Comparison of ENCODE assay signal across 19 cellular contexts in genomic region chr7:132773527-132773956, GRCh38.
DNase-seq lines count a peak whose midpoint lies in the region; ATAC-seq and TF ChIP-seq lines count a peak whose summit lies in the region.
"Had no signal": no experiment of that assay in that cellular context is flagged by ENCODE, and none has a peak within 500 bp of the region (broad histone marks: within the 10 kb centered on the region; RNA-seq: fewer than 3 reads in every experiment).

No MANE protein-coding gene starts in this region.

- TF ChIP-seq CTCF in RWPE2 (IDR thresholded peaks at IDR 0.05; ENCODE audit: poor library complexity, severe bottlenecking) (no peak), fibroblast of lung (conservative IDR thresholded peaks at IDR 0.05 in 1 of 2, IDR thresholded peaks at IDR 0.05 in 1 of 2; ENCODE audit: low read depth in 1 of 2, low read length in 2 of 2) (no peak)

- H3K36me3 ChIP-seq in RWPE2 (ENCODE audit: low read depth), result no peaks in the 10 kb centered on the region
- H3K36me3 ChIP-seq in fibroblast of lung (ENCODE audit: control insufficient read depth, insufficient read depth, low read length), result no peaks in the 10 kb centered on the region
- H3K36me3 ChIP-seq: HAP-1, neutrophil, vagina had no signal

- no peaks in the 10 kb centered on the region for H3K79me2 ChIP-seq in fibroblast of lung (ENCODE audit: control insufficient read depth, insufficient read depth, low read length)

- H3K27ac ChIP-seq in RWPE2 (ENCODE audit: poor library complexity, severe bottlenecking), result no peak overlapping the region
- no peak overlapping the region for H3K27ac ChIP-seq in fibroblast of lung (ENCODE audit: insufficient read depth, low read length)
- H3K27ac ChIP-seq: neutrophil, vagina, VCaP had no signal

- H3K9ac ChIP-seq in fibroblast of lung (ENCODE audit: insufficient read depth, low read length), result no peak overlapping the region

- DNase-seq in AG08395 (ENCODE audit: low spot score) (peak; percentile 46), GM03348 (ENCODE audit: low spot score) (peak; percentile 67), RWPE2 (ENCODE audit: low spot score) (no peak), fibroblast of lung (ENCODE audit: low read depth in 2 of 2) (peak; percentile 42 to 91), NCI-H146 treated with DMSO at 0.1 percent for 48 hours (lab: John Stamatoyannopoulos, UW; ENCODE audit: unreplicated experiment) (no peak)
- DNase-seq: central memory CD4-positive, alpha-beta T cell; DMS79 treated with DMSO at 0.1 percent for 48 hours; kidney glomerular epithelial cell; midbrain; NCI-H1436 treated with DMSO at 0.1 percent for 48 hours; NCI-H510A had no signal

- peak; percentile 94 for ATAC-seq in RWPE2 (ENCODE audit: low read depth)
- no peak for ATAC-seq in HG02870 (IDR thresholded peaks at IDR 0.05; ENCODE audit: unreplicated experiment)
- no peak for ATAC-seq in HG02884 (IDR thresholded peaks at IDR 0.05; ENCODE audit: unreplicated experiment)
- no peak for ATAC-seq in GM21737 (IDR thresholded peaks at IDR 0.05; ENCODE audit: unreplicated experiment)
- ATAC-seq: Panc1 had no signal

- peaks cover 3% of the 10 kb centered on the region for H3K9me3 ChIP-seq in RWPE2 (ENCODE audit: severe bottlenecking)
- no peaks in the 10 kb centered on the region for H3K9me3 ChIP-seq in fibroblast of lung (ENCODE audit: control insufficient read depth, insufficient read depth, low read depth, low read length)
- H3K9me3 ChIP-seq: HAP-1, neutrophil, vagina had no signal

- H3K4me1 ChIP-seq in RWPE2 (ENCODE audit: insufficient read depth, poor library complexity, severe bottlenecking) (peaks cover 8% of the 10 kb centered on the region), fibroblast of lung (ENCODE audit: control insufficient read depth, extremely low read depth, insufficient read depth, low read length) (peaks cover 2% of the 10 kb centered on the region)
- H3K4me1 ChIP-seq: HAP-1 had no signal

- H4K20me1 ChIP-seq in fibroblast of lung (ENCODE audit: control insufficient read depth, extremely low read depth, insufficient read depth, low read length), result no peaks in the 10 kb centered on the region

- no peak overlapping the region for H3K4me2 ChIP-seq in fibroblast of lung (ENCODE audit: extremely low read depth, insufficient read depth, low read length)

- H3K4me3 ChIP-seq in RWPE2 (ENCODE audit: severe bottlenecking), result no peak overlapping the region
- no peak overlapping the region for H3K4me3 ChIP-seq in fibroblast of lung (replicated peaks in 1 of 4; ENCODE audit: control extremely low read depth in 1 of 4, insufficient read depth in 1 of 4, low read depth in 3 of 4, low read length in 4 of 4)
- H3K4me3 ChIP-seq: HAP-1, vagina had no signal

- H2AFZ ChIP-seq in fibroblast of lung (ENCODE audit: low read length), result no peak overlapping the region

- H3K27me3 ChIP-seq in RWPE2 (ENCODE audit: insufficient read depth, poor library complexity, severe bottlenecking), result no peaks in the 10 kb centered on the region
- no peaks in the 10 kb centered on the region for H3K27me3 ChIP-seq in fibroblast of lung (ENCODE audit: control insufficient read depth, insufficient read depth, low read length)
- H3K27me3 ChIP-seq: neutrophil, vagina had no signal

Comparison
In these comparisons a context has a peak if more than half of its experiments do, and no peak if none do; other contexts are left out.
1. DNase-seq: peak in AG08395 (single experiment), GM03348 (single experiment) and fibroblast of lung (2 of 2); none in RWPE2 (single experiment) and NCI-H146 treated with DMSO at 0.1 percent for 48 hours (single experiment).